Comparison of ENCODE assay signal across 10 cellular contexts in genomic region chr11:35214792-35215193, GRCh38.
A peak's percentile ranks its signal among the peaks of the same experiment; 100 is the strongest.
DNase-seq lines count a peak whose midpoint lies in the region; ATAC-seq, FAIRE-seq and TF ChIP-seq lines count a peak whose summit lies in the region.
"Had no signal": no experiment of that assay in that cellular context is flagged by ENCODE, and none has a peak within 500 bp of the region (broad histone marks: within the 10 kb centered on the region; RNA-seq: fewer than 3 reads in every experiment).

No MANE protein-coding gene starts in this region.

- H3F3A ChIP-seq in PC-3 (ENCODE audit: low read length, unreplicated experiment) = no peaks in the 10 kb centered on the region

- POLR2A ChIA-PET in PC-3 (lab: Charles Lee; ENCODE audit: unreplicated experiment) = no interaction called here

- H3K27me3 Mint-ChIP-seq in CD14-positive monocyte (ENCODE audit: low read depth in 3 of 3) = no peaks in the 10 kb centered on the region

- H3K4me3 Mint-ChIP-seq in CD14-positive monocyte = peak overlapping the region in 1 of 2 donors; percentile 35

- ATAC-seq in PC-3 (peak; percentile 85), HG03439 (IDR thresholded peaks at IDR 0.05; ENCODE audit: unreplicated experiment) (no peak)

- no peaks in the 10 kb centered on the region for H4K20me1 ChIP-seq in PC-3 (ENCODE audit: low read length)

- intact Hi-C loops in CD14-positive monocyte (cut with micrococcal nuclease) = loop anchor here (5.0 to 10.0 kb wide), 5 partner anchors 50 to 210 kb away; no protein-coding TSS in a partner anchor
- intact Hi-C loops in PC-3 (cut with micrococcal nuclease) = no loop called here
- intact Hi-C loops in kidney (cut with DNase I) = no loop called here
- intact Hi-C loops in thyroid gland (cut with DNase I) = no loop called here

- peak overlapping the region; percentile 28 for H3K4me2 ChIP-seq in PC-3 (ENCODE audit: low read length)

- H3K36me3 ChIP-seq in PC-3 (ENCODE audit: low read depth, low read length) = peaks cover 52% of the 10 kb centered on the region
- H3K36me3 ChIP-seq in bronchial epithelial cell (ENCODE audit: control insufficient read depth, insufficient read depth, low read length) = peaks cover 20% of the 10 kb centered on the region
- peaks cover 45% of the 10 kb centered on the region for H3K36me3 ChIP-seq in neutrophil
- no peaks in the 10 kb centered on the region for H3K36me3 ChIP-seq in kidney (ENCODE audit: control insufficient read depth in 1 of 2, insufficient read depth in 2 of 2, low read length in 2 of 2)
- peaks cover 0 to 21% of the 10 kb centered on the region in 2 donors for H3K36me3 ChIP-seq in thyroid gland

- H3K27me3 ChIP-seq in PC-3 (ENCODE audit: low read length) = no peaks in the 10 kb centered on the region
- H3K27me3 ChIP-seq in bronchial epithelial cell (ENCODE audit: control insufficient read depth, insufficient read depth, low read length) = no peaks in the 10 kb centered on the region
- H3K27me3 ChIP-seq in neutrophil = no peaks in the 10 kb centered on the region
- H3K27me3 ChIP-seq in thyroid gland = no peaks in the 10 kb centered on the region

- H3K36me3 Mint-ChIP-seq in CD14-positive monocyte = peaks cover 71 to 81% of the 10 kb centered on the region in 2 donors

- H3K9me3 ChIP-seq in PC-3 (ENCODE audit: low read length) (no peaks in the 10 kb centered on the region), neutrophil (no peaks in the 10 kb centered on the region), kidney (ENCODE audit: control insufficient read depth in 1 of 2, low read length in 2 of 2) (no peaks in the 10 kb centered on the region), thyroid gland (no peaks in the 10 kb centered on the region)

- H3K4me3 ChIP-seq in PC-3 (ENCODE audit: low read length) (no peak overlapping the region), bronchial epithelial cell (ENCODE audit: low read depth, low read length) (no peak overlapping the region), neutrophil (ENCODE audit: low read depth in 1 of 2, low read length in 1 of 2) (no peak overlapping the region), kidney (ENCODE audit: low read length in 2 of 2) (no peak overlapping the region), thyroid gland (replicated peaks in 1 of 3) (no peak overlapping the region)

- peaks cover 23% of the 10 kb centered on the region for H3K4me1 ChIP-seq in PC-3 (ENCODE audit: insufficient read depth, low read length)
- H3K4me1 ChIP-seq in neutrophil (ENCODE audit: control insufficient read depth in 1 of 2, insufficient read depth in 1 of 2, low read depth in 1 of 2, low read length in 1 of 2) = peaks cover 69 to 72% of the 10 kb centered on the region in 2 experiments
- no peaks in the 10 kb centered on the region for H3K4me1 ChIP-seq in kidney (ENCODE audit: control insufficient read depth in 1 of 2, insufficient read depth in 1 of 2, low read depth in 1 of 2, low read length in 2 of 2)
- H3K4me1 ChIP-seq in thyroid gland = peaks cover 0 to 4% of the 10 kb centered on the region in 2 donors

- H3K9me2 ChIP-seq in PC-3 (replicated peaks; ENCODE audit: low read length) = no peaks in the 10 kb centered on the region

- WGBS in thyroid gland, 2 donors = 52 to 65% methylated on average over 1 of the region's 1 CpG

- no peak overlapping the region for H2AFZ ChIP-seq in PC-3 (ENCODE audit: low read length)

- H3K9me3 Mint-ChIP-seq in CD14-positive monocyte = peaks cover 0 to 6% (median 0%) of the 10 kb centered on the region in 7 donors

- FAIRE-seq in bronchial epithelial cell (lab: Jason Lieb, UNC) = no peak
- FAIRE-seq in kidney (lab: Jason Lieb, UNC) = no peak
- FAIRE-seq: GM18507 had no signal

- peak overlapping the region; percentile 95 to 99 (median 98) for H3K27ac Mint-ChIP-seq in CD14-positive monocyte

- TF ChIP-seq CTCF in CD14-positive monocyte (IDR thresholded peaks at IDR 0.05) = no peak
- no peak for TF ChIP-seq CTCF in PC-3 (conservative IDR thresholded peaks at IDR 0.05; ENCODE audit: low read depth, low read length)
- no peak for TF ChIP-seq CTCF in bronchial epithelial cell (IDR thresholded peaks at IDR 0.05; ENCODE audit: insufficient read depth, low read length, severe bottlenecking)
- no peak for TF ChIP-seq CTCF in neutrophil (IDR thresholded peaks at IDR 0.05)
- TF ChIP-seq CTCF in kidney (IDR thresholded peaks at IDR 0.05; ENCODE audit: borderline replicate concordance, extremely low read depth, insufficient read depth) = no peak
- no peak for TF ChIP-seq CTCF in thyroid gland (IDR thresholded peaks at IDR 0.05)

- CTCF ChIA-PET in PC-3 (lab: Charles Lee) = no interaction called here

- no TSS peak for BruUV-seq in PC-3 (replicated peaks; lab: Mats Ljungman, UMichigan)

- DNase-seq in CD14-positive monocyte (ENCODE audit: low spot score) = peak; percentile 82
- peak; percentile 82 for DNase-seq in PC-3
- peak; percentile 94 for DNase-seq in bronchial epithelial cell (ENCODE audit: low read depth)
- no peak for DNase-seq in hippocampal formation (lab: John Stamatoyannopoulos, UW)
- DNase-seq in kidney = no peak
- DNase-seq in thyroid gland = no peak
- DNase-seq: NCI-H510A had no signal

- no peak for TF ChIP-seq POLR2A in thyroid gland (IDR thresholded peaks at IDR 0.05)

- H3K27ac ChIP-seq in PC-3 (ENCODE audit: low read length) = peak overlapping the region; percentile 74
- peak overlapping the region; percentile 93 for H3K27ac ChIP-seq in neutrophil
- no peak overlapping the region for H3K27ac ChIP-seq in kidney (ENCODE audit: low read depth in 2 of 2, low read length in 2 of 2)
- no peak overlapping the region for H3K27ac ChIP-seq in thyroid gland

- peaks cover 71% of the 10 kb centered on the region for H3K4me1 Mint-ChIP-seq in CD14-positive monocyte

- no peaks in the 10 kb centered on the region for H3K79me2 ChIP-seq in PC-3 (ENCODE audit: low read length)

- H3K9ac ChIP-seq in PC-3 (ENCODE audit: low read length) (peak overlapping the region; percentile 21; the same call in 1 of the 2 replicates), kidney (ENCODE audit: low read length in 2 of 2) (no peak overlapping the region)

Comparison
In these comparisons a context has a peak if more than half of its experiments do, and no peak if none do; other contexts are left out.
1. DNase-seq: peak in CD14-positive monocyte (single experiment), PC-3 (single experiment) and bronchial epithelial cell (single experiment); none in hippocampal formation (0 of 2), kidney (single experiment) and thyroid gland (0 of 2).
2. H3K27ac ChIP-seq: peak in PC-3 (single experiment) and neutrophil (single experiment); none in kidney (0 of 2) and thyroid gland (0 of 3).
3. intact Hi-C loops: an anchor here in CD14-positive monocyte (5.0 to 10.0 kb wide); none called in PC-3, kidney and thyroid gland.